Comparison of ENCODE assay signal across 13 cellular contexts in the genomic region with DNA sequence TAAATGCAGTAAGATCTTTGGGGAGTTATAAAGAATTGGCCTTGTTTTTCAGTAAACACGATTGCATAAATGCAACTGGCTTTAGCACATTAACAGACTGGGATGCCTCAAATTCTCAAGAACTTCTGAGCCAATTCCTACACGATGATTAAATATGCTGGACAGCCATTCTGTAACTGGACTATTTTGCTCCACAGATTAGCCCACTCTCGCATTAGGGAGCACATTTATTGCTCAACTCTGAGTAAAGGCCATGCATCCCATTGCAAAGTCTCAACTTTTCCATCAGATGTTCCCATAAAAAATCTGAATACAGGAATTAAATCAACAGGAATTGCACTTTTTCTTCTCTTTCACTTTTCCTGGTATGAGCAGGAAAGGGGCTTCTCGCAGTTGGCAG.
DNase-seq lines count a peak whose midpoint lies in the region; ATAC-seq and TF ChIP-seq lines count a peak whose summit lies in the region.
"Had no signal": no experiment of that assay in that cellular context is flagged by ENCODE, and none has a peak within 500 bp of the region (broad histone marks: within the 10 kb centered on the region; RNA-seq: fewer than 3 reads in every experiment).

No MANE protein-coding gene starts in this region.

- H3K27me3 ChIP-seq in GM23248 (replicated peaks; ENCODE audit: insufficient read depth) (no peaks in the 10 kb centered on the region), esophagus muscularis mucosa (no peaks in the 10 kb centered on the region), transverse colon (no peaks in the 10 kb centered on the region)

- H3K4me3 ChIP-seq in GM23248 (peak overlapping the region; percentile 46), esophagus muscularis mucosa (no peak overlapping the region), mucosa of descending colon (no peak overlapping the region), transverse colon (no peak overlapping the region)

- peak overlapping the region; percentile 75 for H3K4me2 ChIP-seq in GM23248 (ENCODE audit: unreplicated experiment)

- POLR2A ChIA-PET in RWPE1 (lab: Yijun Ruan, JAX; ENCODE audit: low non-redundant PET), result no interaction called here

- peak overlapping the region; percentile 67 for H3K9ac ChIP-seq in GM23248

- in situ Hi-C loops in GM23248 (cut with MboI) (no loop called here), transverse colon (cut with MboI; ENCODE audit: low pct_ligation_motif_present in 1 of 4, low pct_unique_long_range_greater_than_20kb in 1 of 4, low sequenced_read_pairs in 3 of 4) (no loop called here)

- TF ChIP-seq CTCF in esophagus muscularis mucosa (IDR thresholded peaks at IDR 0.05), result no peak
- no peak for TF ChIP-seq CTCF in mucosa of descending colon (IDR thresholded peaks at IDR 0.05)
- TF ChIP-seq CTCF in transverse colon (IDR thresholded peaks at IDR 0.05), result no peak
- TF ChIP-seq CTCF in RWPE1 (conservative IDR thresholded peaks at IDR 0.05; ENCODE audit: low read depth), result no peak

- H3F3A ChIP-seq in GM23248 (ENCODE audit: insufficient read depth), result peaks cover 42% of the 10 kb centered on the region

- H3K9me2 ChIP-seq in GM23248 (ENCODE audit: insufficient read depth), result no peaks in the 10 kb centered on the region

- TF ChIP-seq EP300 in esophagus muscularis mucosa (IDR thresholded peaks at IDR 0.05) (no peak), transverse colon (IDR thresholded peaks at IDR 0.05; ENCODE audit: low read depth) (no peak)

- H3K36me3 ChIP-seq in GM23248 (ENCODE audit: low read depth) (no peaks in the 10 kb centered on the region), esophagus muscularis mucosa (no peaks in the 10 kb centered on the region), mucosa of descending colon (ENCODE audit: low read depth) (no peaks in the 10 kb centered on the region), transverse colon (no peaks in the 10 kb centered on the region)
- H3K36me3 ChIP-seq: WERI-Rb-1 had no signal

- no peaks in the 10 kb centered on the region for H3K79me2 ChIP-seq in GM23248 (ENCODE audit: insufficient read depth)

- peak; percentile 31 for ATAC-seq in mucosa of descending colon
- ATAC-seq: stimulated activated naive B cell treated with anti-CD40 and anti-IgM and Interleukin-4, amounts not matched to agents 10 μg/mL and 1 μg/mL and 100 μg/mL, for 72 hours had no signal

- H3K4me1 ChIP-seq in GM23248 (ENCODE audit: insufficient read depth), result peaks cover 39% of the 10 kb centered on the region
- H3K4me1 ChIP-seq in esophagus muscularis mucosa, result peaks cover 0 to 23% (median 17%) of the 10 kb centered on the region in 4 donors
- H3K4me1 ChIP-seq in mucosa of descending colon (ENCODE audit: low read depth), result no peaks in the 10 kb centered on the region
- H3K4me1 ChIP-seq in transverse colon, result no peaks in the 10 kb centered on the region

- WGBS in GM23248 (ENCODE audit: low coverage in 1 of 2, low lambda C conversion rate in 2 of 2, missing lambda C conversion rate in 2 of 2), 2 experiments, result 6 to 10% methylated on average over 4 of the region's 4 CpGs
- WGBS in esophagus muscularis mucosa, result 82% methylated on average over 4 of the region's 4 CpGs
- 74 to 76% methylated on average over 4 of the region's 4 CpGs for WGBS in transverse colon (ENCODE audit: low coverage in 1 of 2), 2 donors

- TF ChIP-seq POLR2A in esophagus muscularis mucosa (IDR thresholded peaks at IDR 0.05; ENCODE audit: low read depth) (no peak), transverse colon (IDR thresholded peaks at IDR 0.05) (no peak)

- intact Hi-C loops in esophagus muscularis mucosa (cut with DNase I) (loop anchor here (10.0 kb wide), 1 partner anchor 193 kb away; no protein-coding TSS in a partner anchor), mucosa of descending colon (cut with DNase I, micrococcal nuclease) (no loop called here), transverse colon (cut with DNase I; ENCODE audit: low total_unique reads) (no loop called here)

- H4K20me1 ChIP-seq in GM23248 (ENCODE audit: insufficient read depth), result no peaks in the 10 kb centered on the region

- DNase-seq in GM23248, result peak; percentile 92
- no peak for DNase-seq in esophagus muscularis mucosa (ENCODE audit: extremely low spot score)
- DNase-seq in mucosa of descending colon, result no peak
- no peak for DNase-seq in transverse colon
- no peak for DNase-seq in RWPE1 (ENCODE audit: low spot score)
- DNase-seq in NOMO-1 (lab: John Stamatoyannopoulos, UW; ENCODE audit: unreplicated experiment in 2 of 2), result no peak
- no peak for DNase-seq in LoVo (ENCODE audit: low spot score)
- DNase-seq: activated CD8-positive, alpha-beta memory T cell treated with anti-CD3 and anti-CD28 coated beads, Interleukin-2, amount 50 U/mL, for 4 hours; cortex of kidney; KBM-7; NCI-H2029; stimulated activated naive B cell treated with anti-CD40 and anti-IgM and Interleukin-4, amounts not matched to agents 10 μg/mL and 1 μg/mL and 100 μg/mL, for 72 hours; WERI-Rb-1 had no signal

- H3K9me3 ChIP-seq in GM23248 (ENCODE audit: low read depth) (no peaks in the 10 kb centered on the region), esophagus muscularis mucosa (peaks cover 0 to under 1% (median 0%) of the 10 kb centered on the region in 4 donors), mucosa of descending colon (peaks cover 3% of the 10 kb centered on the region), transverse colon (peaks cover 0 to 3% of the 10 kb centered on the region in 2 donors)

- CTCF ChIA-PET in RWPE1 (lab: Yijun Ruan, JAX), result no interaction called here

- no peak overlapping the region for H2AFZ ChIP-seq in GM23248

- peak overlapping the region; percentile 96 for H3K27ac ChIP-seq in GM23248
- peak overlapping the region in 3 of 4 donors; percentile 17 to 66 (median 56) for H3K27ac ChIP-seq in esophagus muscularis mucosa (replicated peaks in 1 of 4)
- peak overlapping the region; percentile 42 to 65 (median 56) for H3K27ac ChIP-seq in transverse colon
- H3K27ac ChIP-seq in RWPE1, result no peak overlapping the region
- H3K27ac ChIP-seq: WERI-Rb-1 had no signal
